8 cellular contexts compared by ENCODE assay signal in genomic region chr17:18261146-18261515, GRCh38. TPM values are rescaled to one million over a fixed set of nuclear protein-coding genes. Genes with fewer than 3 reads are reported as not detected.
A peak's percentile ranks its signal among the peaks of the same experiment; 100 is the strongest.
DNase-seq lines count a peak whose midpoint lies in the region; ATAC-seq lines count a peak whose summit lies in the region.

No MANE protein-coding gene starts in this region.

- H3K9me3 Mint-ChIP-seq in natural killer cell treated with Interleukin-12 subunit alpha and Interleukin-12 subunit beta and Interleukin-15 and Interleukin-18, amount 100 ng/mL, for 72 hours, result no peaks in the 10 kb centered on the region

- no peaks in the 10 kb centered on the region for H3K36me3 Mint-ChIP-seq in natural killer cell treated with Interleukin-12 subunit alpha and Interleukin-12 subunit beta and Interleukin-15 and Interleukin-18, amount 100 ng/mL, for 72 hours

- H3K27me3 Mint-ChIP-seq in natural killer cell treated with Interleukin-12 subunit alpha and Interleukin-12 subunit beta and Interleukin-15 and Interleukin-18, amount 100 ng/mL, for 72 hours, result no peaks in the 10 kb centered on the region

- peak overlapping the region; percentile 74 for H3K4me3 Mint-ChIP-seq in natural killer cell treated with Interleukin-12 subunit alpha and Interleukin-12 subunit beta and Interleukin-15 and Interleukin-18, amount 100 ng/mL, for 72 hours

- peak overlapping the region in 1 of 2 donors; percentile 23 for H3K27ac Mint-ChIP-seq in natural killer cell treated with Interleukin-12 subunit alpha and Interleukin-12 subunit beta and Interleukin-15 and Interleukin-18, amount 100 ng/mL, for 72 hours

- DNase-seq in NCI-H748 (lab: John Stamatoyannopoulos, UW; ENCODE audit: unreplicated experiment) (peak; percentile 31), NCI-H748 treated with DMSO at 0.1 percent for 48 hours (lab: John Stamatoyannopoulos, UW) (no peak), HuH-7 (ENCODE audit: low spot score) (peak; percentile 39), fibroblast of peridontal ligament (ENCODE audit: extremely low read depth) (peak; percentile 24)
- peak; percentile 79 for DNase-seq in activated CD8-positive, alpha-beta memory T cell treated with anti-CD3 and anti-CD28 coated beads, Interleukin-2, amount 50 U/mL, for 48 hours
- no peak for DNase-seq in natural killer cell treated with Interleukin-12 subunit alpha and Interleukin-12 subunit beta and Interleukin-15 and Interleukin-18, amount 100 ng/mL, for 72 hours (ENCODE audit: low spot score)

- no peak for ATAC-seq in natural killer cell treated with Interleukin-12 subunit alpha and Interleukin-12 subunit beta and Interleukin-15 and Interleukin-18, amount 100 ng/mL, for 72 hours
- ATAC-seq in HG03432 (IDR thresholded peaks at IDR 0.05; ENCODE audit: unreplicated experiment) (no peak), HG03139 (IDR thresholded peaks at IDR 0.05; ENCODE audit: unreplicated experiment) (no peak)

- H3K4me1 Mint-ChIP-seq in natural killer cell treated with Interleukin-12 subunit alpha and Interleukin-12 subunit beta and Interleukin-15 and Interleukin-18, amount 100 ng/mL, for 72 hours (ENCODE audit: low read depth in 2 of 2), result peaks cover 11 to 20% of the 10 kb centered on the region in 2 donors

RNA-seq across cellular contexts. Expression of gene MIEF2, which starts 0.7 kb away (rescaled TPM):
- total RNA-seq in natural killer cell treated with Interleukin-12 subunit alpha and Interleukin-12 subunit beta and Interleukin-15 and Interleukin-18, amount 100 ng/mL, for 72 hours, result 1 to 10 TPM; 6.8 to 8.1 TPM

RNA-seq across cellular contexts. Expression of gene FLII, which starts 2.6 kb away (rescaled TPM):
- total RNA-seq in natural killer cell treated with Interleukin-12 subunit alpha and Interleukin-12 subunit beta and Interleukin-15 and Interleukin-18, amount 100 ng/mL, for 72 hours, result 100 to 1,000 TPM; 247 to 285 TPM

RNA-seq across cellular contexts. Expression of gene LLGL1, which starts 35.7 kb away (rescaled TPM):
- 10 to 100 TPM; 16.6 to 23.0 TPM for total RNA-seq in natural killer cell treated with Interleukin-12 subunit alpha and Interleukin-12 subunit beta and Interleukin-15 and Interleukin-18, amount 100 ng/mL, for 72 hours

RNA-seq across cellular contexts. Expression of gene TOP3A, which starts 53.7 kb away (rescaled TPM):
- 100 to 1,000 TPM in 1 of 2 donors, 10 to 100 TPM in 1; 65.6 to 144 TPM for total RNA-seq in natural killer cell treated with Interleukin-12 subunit alpha and Interleukin-12 subunit beta and Interleukin-15 and Interleukin-18, amount 100 ng/mL, for 72 hours

RNA-seq across cellular contexts. Expression of gene SMCR8, which starts 54.0 kb away (rescaled TPM):
- total RNA-seq in natural killer cell treated with Interleukin-12 subunit alpha and Interleukin-12 subunit beta and Interleukin-15 and Interleukin-18, amount 100 ng/mL, for 72 hours, result 10 to 100 TPM; 29.1 to 32.1 TPM

Comparison
In these comparisons a context has a peak if more than half of its experiments do, and no peak if none do; other contexts are left out.
1. DNase-seq: peak in NCI-H748 (single experiment), HuH-7 (single experiment), activated CD8-positive, alpha-beta memory T cell treated with anti-CD3 and anti-CD28 coated beads, Interleukin-2, amount 50 U/mL, for 48 hours (single experiment) and fibroblast of peridontal ligament (single experiment); none in NCI-H748 treated with DMSO at 0.1 percent for 48 hours (single experiment) and natural killer cell treated with Interleukin-12 subunit alpha and Interleukin-12 subunit beta and Interleukin-15 and Interleukin-18, amount 100 ng/mL, for 72 hours (single experiment).